In the genomic region with DNA sequence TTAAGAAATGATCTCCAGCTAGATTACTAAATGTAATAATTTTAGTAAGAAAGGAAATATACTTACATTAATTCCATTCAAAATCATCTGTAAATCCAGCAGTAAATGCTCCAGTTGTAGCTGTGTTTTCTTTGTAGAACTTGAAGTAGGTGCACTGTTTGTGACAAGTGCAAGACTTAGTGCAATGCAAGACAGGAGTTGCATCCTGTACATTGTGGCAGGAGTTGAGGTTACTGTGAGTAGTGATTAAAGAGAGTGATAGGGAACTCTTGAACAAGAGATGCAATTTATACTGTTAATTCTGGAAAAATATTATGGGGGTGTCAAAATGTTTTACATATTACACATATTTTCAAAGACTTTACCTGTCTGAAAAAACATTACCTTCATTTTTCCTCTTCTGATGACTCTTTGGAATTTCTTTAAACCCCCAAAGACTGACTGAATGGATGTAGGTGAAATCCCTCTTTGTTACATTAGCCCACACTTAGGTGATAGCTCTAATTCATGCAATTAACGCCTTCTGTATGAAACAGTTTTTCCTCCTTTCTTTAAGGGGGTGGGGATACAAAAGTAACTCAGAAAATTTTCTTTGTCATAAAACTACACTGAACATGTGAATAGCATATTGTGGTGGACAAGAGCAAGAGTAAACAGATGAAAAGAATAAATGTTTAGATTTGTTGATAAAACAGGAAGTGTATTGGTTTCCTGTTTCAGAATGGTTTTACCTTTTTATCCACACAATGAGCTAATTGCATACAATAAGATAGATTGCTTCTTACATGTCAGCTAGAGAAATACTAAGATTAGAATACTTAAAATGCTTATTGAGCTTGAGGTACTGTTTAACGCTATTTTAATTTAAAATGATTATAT, we compare ENCODE assay signal across 16 cellular contexts. TPM values are rescaled to one million over a fixed set of nuclear protein-coding genes. Genes with fewer than 3 reads are reported as not detected.
A peak's percentile ranks its signal among the peaks of the same experiment; 100 is the strongest.
DNase-seq lines count a peak whose midpoint lies in the region; ATAC-seq and TF ChIP-seq lines count a peak whose summit lies in the region.
"Had no signal": no experiment of that assay in that cellular context is flagged by ENCODE, and none has a peak within 500 bp of the region (broad histone marks: within the 10 kb centered on the region; RNA-seq: fewer than 3 reads in every experiment).

IL2 (minus strand) TSS at position 498 of the 879 bp plus-strand sequence; CDS start at position 213, 285 bp downstream.

- peak within 1 kb of the TSS; percentile 27 for H3K4me3 ChIP-seq in CD8-positive, alpha-beta memory T cell (ENCODE audit: low read length)
- H3K4me3 ChIP-seq: GM12878, pancreas, SK-N-MC, smooth muscle cell had no signal

- H3K9me3 ChIP-seq in CD4-positive, alpha-beta T cell (ENCODE audit: control insufficient read depth, low read length) = no peaks in the 10 kb centered on the region
- H3K9me3 ChIP-seq in CD8-positive, alpha-beta memory T cell (ENCODE audit: low read length) = no peaks in the 10 kb centered on the region
- H3K9me3 ChIP-seq: pancreas had no signal

- no peaks in the 10 kb centered on the region for H3K27me3 Mint-ChIP-seq in CD4-positive, alpha-beta T cell
- no peaks in the 10 kb centered on the region for H3K27me3 Mint-ChIP-seq in CD8-positive, alpha-beta memory T cell
- H3K27me3 Mint-ChIP-seq in activated naive CD8-positive, alpha-beta T cell treated with anti-CD3 and anti-CD28 coated beads, Interleukin-2, amount 10 ng/mL, durations not matched to agents 7 days and 5 days = no peaks in the 10 kb centered on the region
- H3K27me3 Mint-ChIP-seq in glutamatergic neuron (ENCODE audit: unreplicated experiment) = no peaks in the 10 kb centered on the region

- peak in 1 of 10 experiments; percentile 7 for DNase-seq in CD4-positive, alpha-beta T cell
- peak in 1 of 5 donors; percentile 16 for DNase-seq in CD8-positive, alpha-beta memory T cell
- peak; percentile 72 for DNase-seq in NCI-H748 treated with DMSO at 0.1 percent for 48 hours (lab: John Stamatoyannopoulos, UW)
- DNase-seq in activated naive CD8-positive, alpha-beta T cell treated with anti-CD3 and anti-CD28 coated beads, Interleukin-2, amount 10 ng/mL, durations not matched to agents 7 days and 5 days = no peak
- DNase-seq in glutamatergic neuron = no peak
- no peak for DNase-seq in glomerular visceral epithelial cell (ENCODE audit: extremely low spot score)
- no peak for DNase-seq in DMS 273 (lab: John Stamatoyannopoulos, UW; ENCODE audit: unreplicated experiment)
- DNase-seq: HCEC 1CT, NCI-H1105, NCI-H345, pancreas, PC-3 had no signal

- peak within 1 kb of the TSS; percentile 90 for H3K4me3 Mint-ChIP-seq in CD4-positive, alpha-beta T cell
- H3K4me3 Mint-ChIP-seq in CD8-positive, alpha-beta memory T cell = peak within 1 kb of the TSS; percentile 16 to 87 (median 80)
- peak within 1 kb of the TSS; percentile 39 for H3K4me3 Mint-ChIP-seq in activated naive CD8-positive, alpha-beta T cell treated with anti-CD3 and anti-CD28 coated beads, Interleukin-2, amount 10 ng/mL, durations not matched to agents 7 days and 5 days
- H3K4me3 Mint-ChIP-seq in glutamatergic neuron (ENCODE audit: unreplicated experiment) = no peak within 1 kb of the TSS
- H3K4me3 Mint-ChIP-seq: brain had no signal

- H3K36me3 ChIP-seq in CD8-positive, alpha-beta memory T cell (ENCODE audit: insufficient read depth, low read length) = no peaks in the 10 kb centered on the region
- H3K36me3 ChIP-seq: pancreas had no signal

- TF ChIP-seq CTCF in CD4-positive, alpha-beta T cell (IDR thresholded peaks at IDR 0.05) = no peak
- no peak for TF ChIP-seq CTCF in glutamatergic neuron (IDR thresholded peaks at IDR 0.05; ENCODE audit: partially characterized antibody, unreplicated experiment)

- H3K4me1 ChIP-seq in CD8-positive, alpha-beta memory T cell (ENCODE audit: insufficient read depth, low read length) = peaks cover 43% of the 10 kb centered on the region
- H3K4me1 ChIP-seq: pancreas had no signal

- H3K27ac ChIP-seq in CD4-positive, alpha-beta T cell (ENCODE audit: low read depth, low read length) = no peak within 1 kb of the TSS
- no peak within 1 kb of the TSS for H3K27ac ChIP-seq in CD8-positive, alpha-beta memory T cell (ENCODE audit: low read depth, low read length)
- H3K27ac ChIP-seq: pancreas, SK-N-MC had no signal

- CTCF ChIA-PET in CD4-positive, alpha-beta T cell (lab: Charles Lee) = no interaction called here
- CTCF ChIA-PET in CD8-positive, alpha-beta memory T cell (lab: Charles Lee) = interaction anchor here (0.8 to 1.8 kb wide), 3 partner anchors 10 to 122 kb away, joined by 3 to 5 read pairs (median 4); no protein-coding TSS in a partner anchor

- no peaks in the 10 kb centered on the region for H3K9me3 Mint-ChIP-seq in CD4-positive, alpha-beta T cell
- H3K9me3 Mint-ChIP-seq in CD8-positive, alpha-beta memory T cell = no peaks in the 10 kb centered on the region
- H3K9me3 Mint-ChIP-seq in activated naive CD8-positive, alpha-beta T cell treated with anti-CD3 and anti-CD28 coated beads, Interleukin-2, amount 10 ng/mL, durations not matched to agents 7 days and 5 days = no peaks in the 10 kb centered on the region
- H3K9me3 Mint-ChIP-seq in glutamatergic neuron (ENCODE audit: unreplicated experiment) = no peaks in the 10 kb centered on the region
- H3K9me3 Mint-ChIP-seq: brain had no signal

- peak; percentile 66 for ATAC-seq in CD4-positive, alpha-beta T cell (ENCODE audit: poor library complexity)
- peak; percentile 78 for ATAC-seq in activated naive CD8-positive, alpha-beta T cell treated with anti-CD3 and anti-CD28 coated beads, Interleukin-2, amount 10 ng/mL, durations not matched to agents 7 days and 5 days (ENCODE audit: low read depth)
- ATAC-seq: GM12878, pancreas, PC-3 had no signal

- H3K27ac Mint-ChIP-seq in CD4-positive, alpha-beta T cell = peak within 1 kb of the TSS; percentile 69
- peak within 1 kb of the TSS; percentile 63 to 95 (median 86) for H3K27ac Mint-ChIP-seq in CD8-positive, alpha-beta memory T cell
- H3K27ac Mint-ChIP-seq in activated naive CD8-positive, alpha-beta T cell treated with anti-CD3 and anti-CD28 coated beads, Interleukin-2, amount 10 ng/mL, durations not matched to agents 7 days and 5 days = peak within 1 kb of the TSS; percentile 72
- H3K27ac Mint-ChIP-seq in glutamatergic neuron (ENCODE audit: unreplicated experiment) = no peak within 1 kb of the TSS
- H3K27ac Mint-ChIP-seq: brain had no signal

- POLR2A ChIA-PET in CD4-positive, alpha-beta T cell (lab: Charles Lee) = interaction anchor here (0.6 to 2.1 kb wide), 6 partner anchors 27 to 759 kb away, joined by 3 to 11 read pairs (median 4); partner anchors contain the start of genes ANXA5 and BBS12
- POLR2A ChIA-PET in CD8-positive, alpha-beta memory T cell (lab: Charles Lee) = interaction anchor here (0.7 to 1.4 kb wide), 2 partner anchors 141 to 276 kb away, joined by 4 to 5 read pairs; partner anchors contain the start of gene BBS12
- POLR2A ChIA-PET in activated naive CD8-positive, alpha-beta T cell treated with anti-CD3 and anti-CD28 coated beads, Interleukin-2, amount 10 ng/mL, durations not matched to agents 7 days and 5 days (lab: Charles Lee) = no interaction called here

- intact Hi-C loops in CD4-positive, alpha-beta T cell (cut with DNase I, micrococcal nuclease) = loop anchor here (10.0 kb wide), 2 partner anchors 142 to 512 kb away; no protein-coding TSS in a partner anchor

- no peaks in the 10 kb centered on the region for H3K27me3 ChIP-seq in CD4-positive, alpha-beta T cell (ENCODE audit: control insufficient read depth, insufficient read depth, low read length)
- H3K27me3 ChIP-seq in CD8-positive, alpha-beta memory T cell (ENCODE audit: insufficient read depth, low read length, poor library complexity, severe bottlenecking) = no peaks in the 10 kb centered on the region
- H3K27me3 ChIP-seq: pancreas had no signal

- peaks cover 5% of the 10 kb centered on the region for H3K36me3 Mint-ChIP-seq in CD4-positive, alpha-beta T cell (ENCODE audit: low read depth)
- peaks cover 0 to 7% (median 2%) of the 10 kb centered on the region in 3 donors for H3K36me3 Mint-ChIP-seq in CD8-positive, alpha-beta memory T cell
- H3K36me3 Mint-ChIP-seq in activated naive CD8-positive, alpha-beta T cell treated with anti-CD3 and anti-CD28 coated beads, Interleukin-2, amount 10 ng/mL, durations not matched to agents 7 days and 5 days = peaks cover 2% of the 10 kb centered on the region
- H3K36me3 Mint-ChIP-seq in glutamatergic neuron (ENCODE audit: unreplicated experiment) = no peaks in the 10 kb centered on the region
- H3K36me3 Mint-ChIP-seq: brain had no signal

- H3K4me1 Mint-ChIP-seq in CD4-positive, alpha-beta T cell (ENCODE audit: low read depth) = peaks cover 60% of the 10 kb centered on the region
- H3K4me1 Mint-ChIP-seq in CD8-positive, alpha-beta memory T cell = peaks cover 52 to 71% (median 66%) of the 10 kb centered on the region in 3 donors
- H3K4me1 Mint-ChIP-seq in activated naive CD8-positive, alpha-beta T cell treated with anti-CD3 and anti-CD28 coated beads, Interleukin-2, amount 10 ng/mL, durations not matched to agents 7 days and 5 days = peaks cover 41% of the 10 kb centered on the region
- H3K4me1 Mint-ChIP-seq in glutamatergic neuron (ENCODE audit: low read depth, unreplicated experiment) = no peaks in the 10 kb centered on the region
- H3K4me1 Mint-ChIP-seq: brain had no signal

RNA-seq across cellular contexts. Expression of gene IL2, which starts in this region (rescaled TPM):
- 1 to 10 TPM; 3.7 to 4.7 TPM for total RNA-seq in CD4-positive, alpha-beta T cell
- total RNA-seq in CD8-positive, alpha-beta memory T cell = 100 to 1,000 TPM; 173 to 179 TPM
- 0.46 TPM for polyA plus RNA-seq in CD8-positive, alpha-beta memory T cell
- 1 to 10 TPM; 1.4 to 1.7 TPM for total RNA-seq in activated naive CD8-positive, alpha-beta T cell treated with anti-CD3 and anti-CD28 coated beads, Interleukin-2, amount 10 ng/mL, durations not matched to agents 7 days and 5 days
- not detected for total RNA-seq in glutamatergic neuron (ENCODE audit: unreplicated experiment)
- total RNA-seq: PC-3, smooth muscle cell had no signal
- polyA plus RNA-seq: GM12878, pancreas, smooth muscle cell had no signal

Comparison
In these comparisons a context has a peak if more than half of its experiments do, and no peak if none do; other contexts are left out.
1. RNA of gene IL2 (total RNA-seq): 173 to 179 TPM in CD8-positive, alpha-beta memory T cell; 3.7 to 4.7 TPM in CD4-positive, alpha-beta T cell, 1.4 to 1.7 TPM in activated naive CD8-positive, alpha-beta T cell treated with anti-CD3 and anti-CD28 coated beads, Interleukin-2, amount 10 ng/mL, durations not matched to agents 7 days and 5 days and not detected in glutamatergic neuron (single experiment); every median in the first group is over 10 times any median in the second.